ENCODE assay signal across 8 cellular contexts in genomic region chr19:17830567-17831418, GRCh38. TPM values are rescaled to one million over a fixed set of nuclear protein-coding genes. Genes with fewer than 3 reads are reported as not detected.
DNase-seq lines count a peak whose midpoint lies in the region; ATAC-seq and TF ChIP-seq lines count a peak whose summit lies in the region.

No MANE protein-coding gene starts in this region.

- TF ChIP-seq POLR2A in esophagus squamous epithelium (IDR thresholded peaks at IDR 0.05) (no peak), transverse colon (IDR thresholded peaks at IDR 0.05) (no peak)

- POLR2A ChIA-PET in activated CD4-positive, alpha-beta memory T cell treated with anti-CD3 and anti-CD28 coated beads for 36 hours (lab: Charles Lee), result interaction anchor here (1.0 to 1.1 kb wide), 3 partner anchors 17 to 29 kb away, joined by 3 to 4 read pairs (median 3); partner anchors contain the start of genes JAK3 and RPL18A
- POLR2A ChIA-PET in naive thymus-derived CD4-positive, alpha-beta T cell (lab: Charles Lee), result interaction anchor here (0.9 kb wide), 1 partner anchor 19 kb away, joined by 5 read pairs; no protein-coding TSS in a partner anchor

- intact Hi-C loops in activated CD4-positive, alpha-beta memory T cell treated with anti-CD3 and anti-CD28 coated beads for 36 hours (cut with micrococcal nuclease), result no loop called here
- intact Hi-C loops in esophagus squamous epithelium (cut with DNase I) (no loop called here), transverse colon (cut with DNase I; ENCODE audit: low total_unique reads) (no loop called here)
- intact Hi-C loops in naive thymus-derived CD4-positive, alpha-beta T cell (cut with micrococcal nuclease), result no loop called here

- H3K27me3 Mint-ChIP-seq in activated CD4-positive, alpha-beta memory T cell treated with anti-CD3 and anti-CD28 coated beads for 36 hours, result no peaks in the 10 kb centered on the region
- H3K27me3 Mint-ChIP-seq in naive thymus-derived CD4-positive, alpha-beta T cell, result no peaks in the 10 kb centered on the region

- no peak overlapping the region for H3K27ac Mint-ChIP-seq in activated CD4-positive, alpha-beta memory T cell treated with anti-CD3 and anti-CD28 coated beads for 36 hours
- H3K27ac Mint-ChIP-seq in naive thymus-derived CD4-positive, alpha-beta T cell, result peak overlapping the region in 3 of 9 donors; percentile 7 to 59 (median 22)

- H3K4me1 ChIP-seq in esophagus squamous epithelium, result peaks cover 0 to 21% (median 10%) of the 10 kb centered on the region in 3 donors
- H3K4me1 ChIP-seq in naive thymus-derived CD4-positive, alpha-beta T cell (ENCODE audit: control insufficient read depth in 2 of 2, insufficient read depth in 2 of 2, low read length in 2 of 2), result no peaks in the 10 kb centered on the region
- H3K4me1 ChIP-seq in transverse colon, result peaks cover 0 to 16% (median 5%) of the 10 kb centered on the region in 4 donors

- in situ Hi-C loops in G401 (cut with HindIII; ENCODE audit: low sequenced_read_pairs), result no loop called here
- in situ Hi-C loops in transverse colon (cut with MboI; ENCODE audit: low pct_ligation_motif_present in 1 of 4, low pct_unique_long_range_greater_than_20kb in 1 of 4, low sequenced_read_pairs in 3 of 4), result no loop called here

- peaks cover 2% of the 10 kb centered on the region for H3K9me3 Mint-ChIP-seq in activated CD4-positive, alpha-beta memory T cell treated with anti-CD3 and anti-CD28 coated beads for 36 hours
- peaks cover 0 to 5% (median 0%) of the 10 kb centered on the region in 11 donors for H3K9me3 Mint-ChIP-seq in naive thymus-derived CD4-positive, alpha-beta T cell

- ATAC-seq in naive thymus-derived CD4-positive, alpha-beta T cell, result peak; percentile 88
- no peak for ATAC-seq in HG02642 (IDR thresholded peaks at IDR 0.05; ENCODE audit: poor library complexity, unreplicated experiment)

- WGBS in esophagus squamous epithelium, 2 donors, result 27 to 70% methylated on average over 19 to 35 of the region's 50 CpGs
- 45 to 49% methylated on average over 8 to 31 of the region's 50 CpGs for WGBS in transverse colon (ENCODE audit: low coverage in 1 of 2), 2 donors

- no peak for TF ChIP-seq EP300 in transverse colon (IDR thresholded peaks at IDR 0.05; ENCODE audit: low read depth)

- no peak for TF ChIP-seq CTCF in esophagus squamous epithelium (IDR thresholded peaks at IDR 0.05)
- TF ChIP-seq CTCF in transverse colon (IDR thresholded peaks at IDR 0.05), result no peak

- H3K4me3 Mint-ChIP-seq in activated CD4-positive, alpha-beta memory T cell treated with anti-CD3 and anti-CD28 coated beads for 36 hours, result no peak overlapping the region
- H3K4me3 Mint-ChIP-seq in naive thymus-derived CD4-positive, alpha-beta T cell, result no peak overlapping the region

- peaks cover 0 to 51% (median 0%) of the 10 kb centered on the region in 4 donors for H3K27me3 ChIP-seq in esophagus squamous epithelium
- H3K27me3 ChIP-seq in naive thymus-derived CD4-positive, alpha-beta T cell (ENCODE audit: control insufficient read depth in 2 of 2, insufficient read depth in 2 of 2, low read length in 2 of 2), result no peaks in the 10 kb centered on the region
- peaks cover 30% of the 10 kb centered on the region for H3K27me3 ChIP-seq in transverse colon

- no peaks in the 10 kb centered on the region for H3K4me1 Mint-ChIP-seq in activated CD4-positive, alpha-beta memory T cell treated with anti-CD3 and anti-CD28 coated beads for 36 hours (ENCODE audit: low read depth)
- peaks cover 6 to 26% (median 11%) of the 10 kb centered on the region in 7 donors for H3K4me1 Mint-ChIP-seq in naive thymus-derived CD4-positive, alpha-beta T cell

- H3K27ac ChIP-seq in esophagus squamous epithelium, result no peak overlapping the region
- peak overlapping the region; percentile 21 for H3K27ac ChIP-seq in naive thymus-derived CD4-positive, alpha-beta T cell (ENCODE audit: low read depth, low read length)
- H3K27ac ChIP-seq in transverse colon, result peak overlapping the region in 1 of 4 donors; percentile 21

- peaks cover 0 to 34% (median 0%) of the 10 kb centered on the region in 3 donors for H3K36me3 ChIP-seq in esophagus squamous epithelium
- H3K36me3 ChIP-seq in naive thymus-derived CD4-positive, alpha-beta T cell (ENCODE audit: control insufficient read depth in 2 of 3, insufficient read depth in 3 of 3, low read length in 3 of 3), result peaks cover 19 to 92% (median 39%) of the 10 kb centered on the region in 3 experiments
- no peaks in the 10 kb centered on the region for H3K36me3 ChIP-seq in transverse colon

- H3K9me3 ChIP-seq in esophagus squamous epithelium (no peaks in the 10 kb centered on the region), transverse colon (no peaks in the 10 kb centered on the region)
- H3K9me3 ChIP-seq in naive thymus-derived CD4-positive, alpha-beta T cell (ENCODE audit: control insufficient read depth in 2 of 3, low read length in 3 of 3), result no peaks in the 10 kb centered on the region

- CTCF ChIA-PET in activated CD4-positive, alpha-beta memory T cell treated with anti-CD3 and anti-CD28 coated beads for 36 hours (lab: Charles Lee), result interaction anchor here (0.6 kb wide), 1 partner anchor 29 kb away, joined by 3 read pairs; the partner anchor contains the start of gene RPL18A
- CTCF ChIA-PET in naive thymus-derived CD4-positive, alpha-beta T cell (lab: Charles Lee), result no interaction called here

- peak overlapping the region in 3 of 4 donors; percentile 33 to 52 (median 35) for H3K4me3 ChIP-seq in esophagus squamous epithelium
- H3K4me3 ChIP-seq in naive thymus-derived CD4-positive, alpha-beta T cell (ENCODE audit: low read length), result no peak overlapping the region
- H3K4me3 ChIP-seq in transverse colon, result peak overlapping the region in 2 of 4 donors; percentile 26

- H3K36me3 Mint-ChIP-seq in activated CD4-positive, alpha-beta memory T cell treated with anti-CD3 and anti-CD28 coated beads for 36 hours, result peaks cover 67% of the 10 kb centered on the region
- peaks cover 10 to 61% (median 21%) of the 10 kb centered on the region in 5 donors for H3K36me3 Mint-ChIP-seq in naive thymus-derived CD4-positive, alpha-beta T cell

- DNase-seq in G401 (ENCODE audit: low spot score), result peak; percentile 99
- DNase-seq in NCI-H1930 (lab: John Stamatoyannopoulos, UW), result peak; percentile 49 to 58
- peak; percentile 75 for DNase-seq in activated CD4-positive, alpha-beta memory T cell treated with anti-CD3 and anti-CD28 coated beads for 36 hours
- no peak for DNase-seq in esophagus squamous epithelium (lab: John Stamatoyannopoulos, UW)
- peak in 8 of 9 donors; percentile 21 to 66 (median 36) for DNase-seq in naive thymus-derived CD4-positive, alpha-beta T cell
- peak; percentile 82 for DNase-seq in transverse colon
- no peak for DNase-seq in COR-L47 (lab: John Stamatoyannopoulos, UW)

RNA-seq across cellular contexts. Expression of gene INSL3, which starts 9.5 kb away (rescaled TPM):
- not detected in 2 replicates for total RNA-seq in G401 (2014; rRNA removed; shearing (Covaris generic))
- 1 to 10 TPM; 6.8 to 8.3 TPM for total RNA-seq in activated CD4-positive, alpha-beta memory T cell treated with anti-CD3 and anti-CD28 coated beads for 36 hours
- total RNA-seq in esophagus squamous epithelium (not detected), transverse colon (not detected)
- 10 to 100 TPM in 1 of 5 experiments, 1 to 10 TPM in 4; 5.5 to 11.1 (median 8.2) TPM for total RNA-seq in naive thymus-derived CD4-positive, alpha-beta T cell
- polyA plus RNA-seq in naive thymus-derived CD4-positive, alpha-beta T cell, result 1 to 10 TPM; 2.0 to 6.0 TPM

RNA-seq across cellular contexts. Expression of gene JAK3, which starts 17.0 kb away (rescaled TPM):
- total RNA-seq in G401 (2014; rRNA removed; shearing (Covaris generic)), result 3.2 and 4.6 TPM in 2 replicates
- 100 to 1,000 TPM; 200 to 217 TPM for total RNA-seq in activated CD4-positive, alpha-beta memory T cell treated with anti-CD3 and anti-CD28 coated beads for 36 hours
- total RNA-seq in esophagus squamous epithelium, result 1 to 10 TPM in 3 of 4 donors, under 1 TPM in 1; 0.87 to 6.5 (median 4.6) TPM
- total RNA-seq in naive thymus-derived CD4-positive, alpha-beta T cell, result 100 to 1,000 TPM; 154 to 296 (median 202) TPM
- polyA plus RNA-seq in naive thymus-derived CD4-positive, alpha-beta T cell, result 100 to 1,000 TPM; 125 to 153 TPM
- 10 to 100 TPM in 1 of 4 donors, 1 to 10 TPM in 3; 2.3 to 22.1 (median 8.5) TPM for total RNA-seq in transverse colon

RNA-seq across cellular contexts. Expression of gene RPL18A, which starts 28.9 kb away (rescaled TPM):
- 1,064 and 1,396 TPM in 2 replicates for total RNA-seq in G401 (2014; rRNA removed; shearing (Covaris generic))
- 1,000 to 10,000 TPM; 3,104 to 3,138 TPM for total RNA-seq in activated CD4-positive, alpha-beta memory T cell treated with anti-CD3 and anti-CD28 coated beads for 36 hours
- total RNA-seq in esophagus squamous epithelium, result 1,000 to 10,000 TPM; 1,080 to 2,192 (median 1,622) TPM
- 1,000 to 10,000 TPM; 2,413 to 3,932 (median 3,224) TPM for total RNA-seq in naive thymus-derived CD4-positive, alpha-beta T cell
- 1,000 to 10,000 TPM; 4,242 to 4,833 TPM for polyA plus RNA-seq in naive thymus-derived CD4-positive, alpha-beta T cell
- 1,000 to 10,000 TPM in 3 of 4 donors, 100 to 1,000 TPM in 1; 727 to 1,372 (median 1,071) TPM for total RNA-seq in transverse colon

RNA-seq across cellular contexts. Expression of gene B3GNT3, which starts 35.9 kb away (rescaled TPM):
- not detected in 2 replicates for total RNA-seq in G401 (2014; rRNA removed; shearing (Covaris generic))
- under 1 TPM; 0.26 to 0.34 TPM for total RNA-seq in activated CD4-positive, alpha-beta memory T cell treated with anti-CD3 and anti-CD28 coated beads for 36 hours
- 10 to 100 TPM; 11.6 to 23.5 (median 21.2) TPM for total RNA-seq in esophagus squamous epithelium
- total RNA-seq in naive thymus-derived CD4-positive, alpha-beta T cell, result under 1 TPM in 2 of 5 experiments, not detected in 3; 0.53 to 0.96 TPM
- 1 to 10 TPM in 1 of 2 donors, under 1 TPM in 1; 0.43 to 1.0 TPM for polyA plus RNA-seq in naive thymus-derived CD4-positive, alpha-beta T cell
- total RNA-seq in transverse colon, result 100 to 1,000 TPM in 3 of 4 donors, 10 to 100 TPM in 1; 52.1 to 180 (median 144) TPM

RNA-seq across cellular contexts. Expression of gene SLC5A5, which starts 41.0 kb away (rescaled TPM):
- total RNA-seq in G401 (2014; rRNA removed; shearing (Covaris generic)), result 3.2 and 6.5 TPM in 2 replicates
- total RNA-seq in activated CD4-positive, alpha-beta memory T cell treated with anti-CD3 and anti-CD28 coated beads for 36 hours, result 1 to 10 TPM in 1 of 2 experiments, under 1 TPM in 1; 0.87 to 1.0 TPM
- under 1 TPM in 2 of 4 donors, not detected in 2; 0.18 to 0.19 TPM for total RNA-seq in esophagus squamous epithelium
- 1 to 10 TPM; 1.2 to 4.1 (median 3.6) TPM for total RNA-seq in naive thymus-derived CD4-positive, alpha-beta T cell
- 1 to 10 TPM; 2.0 to 2.9 TPM for polyA plus RNA-seq in naive thymus-derived CD4-positive, alpha-beta T cell
- not detected for total RNA-seq in transverse colon

Comparison
In these comparisons a context has a peak if more than half of its experiments do, and no peak if none do; other contexts are left out.
1. DNase-seq: peak in G401 (single experiment), NCI-H1930 (2 of 2), activated CD4-positive, alpha-beta memory T cell treated with anti-CD3 and anti-CD28 coated beads for 36 hours (single experiment), naive thymus-derived CD4-positive, alpha-beta T cell (8 of 9) and transverse colon (single experiment); none in esophagus squamous epithelium (single experiment) and COR-L47 (single experiment).
2. RNA of gene JAK3, which starts 17.0 kb away (total RNA-seq): 200 to 217 TPM in activated CD4-positive, alpha-beta memory T cell treated with anti-CD3 and anti-CD28 coated beads for 36 hours and 154 to 296 TPM in naive thymus-derived CD4-positive, alpha-beta T cell; 2.3 to 22.1 TPM in transverse colon, 0.87 to 6.5 TPM in esophagus squamous epithelium and 3.2 to 4.6 TPM in G401; every median in the first group is over 4 times any median in the second.